In genomic region chr12:41286426-41286825, GRCh38 we compare ENCODE assay signal across 17 cellular contexts.
DNase-seq lines count a peak whose midpoint lies in the region; ATAC-seq and FAIRE-seq lines count a peak whose summit lies in the region.
"Had no signal": no experiment of that assay in that cellular context is flagged by ENCODE, and none has a peak within 500 bp of the region (broad histone marks: within the 10 kb centered on the region; RNA-seq: fewer than 3 reads in every experiment).

No MANE protein-coding gene starts in this region.

- no peak overlapping the region for H3K14ac ChIP-seq in trophoblast cell (ENCODE audit: low read length)

- no peak overlapping the region for H3K23ac ChIP-seq in trophoblast cell (ENCODE audit: low read length)

- H2BK5ac ChIP-seq in trophoblast cell (ENCODE audit: low read depth, low read length, poor library complexity): no peak overlapping the region

- ATAC-seq in GM21528 (IDR thresholded peaks at IDR 0.05; ENCODE audit: low FRiP score, unreplicated experiment) (no peak), HG03469 (IDR thresholded peaks at IDR 0.05; ENCODE audit: unreplicated experiment) (no peak), GM21390 (IDR thresholded peaks at IDR 0.05; ENCODE audit: unreplicated experiment) (no peak)
- ATAC-seq: naive thymus-derived CD4-positive, alpha-beta T cell; T-helper 17 cell had no signal

- no peak overlapping the region for H4K8ac ChIP-seq in trophoblast cell (ENCODE audit: low read depth, low read length)

- H3K27ac ChIP-seq in trophoblast cell (ENCODE audit: low read depth, low read length): no peak overlapping the region
- H3K27ac ChIP-seq: RWPE1, suprapubic skin had no signal

- H3K36me3 ChIP-seq in trophoblast cell (ENCODE audit: control insufficient read depth in 1 of 2, insufficient read depth in 2 of 2, low read length in 2 of 2): no peaks in the 10 kb centered on the region
- H3K36me3 ChIP-seq: suprapubic skin had no signal

- no peak overlapping the region for H2AFZ ChIP-seq in trophoblast cell (ENCODE audit: insufficient read depth, low read length, poor library complexity)

- no peaks in the 10 kb centered on the region for H3K9me3 ChIP-seq in trophoblast cell (ENCODE audit: insufficient read depth, low read depth, low read length)
- H3K9me3 ChIP-seq: suprapubic skin had no signal

- no peak overlapping the region for H3K18ac ChIP-seq in trophoblast cell (ENCODE audit: low read length)

- H3K4ac ChIP-seq in trophoblast cell (ENCODE audit: low read depth, low read length): no peak overlapping the region

- no peaks in the 10 kb centered on the region for H3K27me3 ChIP-seq in trophoblast cell (ENCODE audit: insufficient read depth, low read length)
- H3K27me3 ChIP-seq: suprapubic skin had no signal

- peak; percentile 94 for FAIRE-seq in islet of Langerhans (lab: Jason Lieb, UNC)

- DNase-seq in NCI-H82 (lab: John Stamatoyannopoulos, UW): peak; percentile 12
- no peak for DNase-seq in NCI-H82 treated with DMSO at 0.1 percent for 48 hours (lab: John Stamatoyannopoulos, UW; ENCODE audit: unreplicated experiment)
- peak; percentile 64 for DNase-seq in NCI-H510A (lab: John Stamatoyannopoulos, UW)
- DNase-seq in trophoblast cell: no peak
- DNase-seq: activated CD4-positive, alpha-beta T cell treated with anti-CD3 and anti-CD28 coated beads for 1 hour; CD8-positive, alpha-beta memory T cell; naive thymus-derived CD4-positive, alpha-beta T cell; NCI-H446; retina; stimulated activated CD4-positive, alpha-beta T cell treated with anti-CD3 and anti-CD28 coated beads, Interleukin-1b, Interleukin-23, amount 100 ng/mL, for 48 hours; T-helper 17 cell had no signal

- H2BK12ac ChIP-seq in trophoblast cell (ENCODE audit: low read length): no peak overlapping the region

- no peaks in the 10 kb centered on the region for H3K79me1 ChIP-seq in trophoblast cell (ENCODE audit: low read length)

- H3K9ac ChIP-seq in trophoblast cell (ENCODE audit: low read length): no peak overlapping the region

- H3K4me3 ChIP-seq in trophoblast cell (ENCODE audit: low read depth, low read length): no peak overlapping the region
- H3K4me3 ChIP-seq: suprapubic skin had no signal

- no CpG with 5 or more reads among the region's 1 CpG for WGBS in trophoblast cell (ENCODE audit: extremely low coverage, insufficient coverage, insufficient read length)

- H3K4me1 ChIP-seq in trophoblast cell (ENCODE audit: control insufficient read depth in 1 of 2, insufficient read depth in 2 of 2, low read length in 2 of 2): no peaks in the 10 kb centered on the region
- H3K4me1 ChIP-seq: suprapubic skin had no signal

- H4K12ac ChIP-seq in trophoblast cell (ENCODE audit: low read depth, low read length): no peak overlapping the region

- H3K79me2 ChIP-seq in trophoblast cell (ENCODE audit: control insufficient read depth, insufficient read depth, low read length, poor library complexity): no peaks in the 10 kb centered on the region

- H2AK5ac ChIP-seq in trophoblast cell (ENCODE audit: low read length): no peak overlapping the region

- no peak overlapping the region for H2BK120ac ChIP-seq in trophoblast cell (ENCODE audit: insufficient read depth, low read length, poor library complexity)

- no peak overlapping the region for H4K91ac ChIP-seq in trophoblast cell (ENCODE audit: low read depth, low read length)

- no peak overlapping the region for H3K4me2 ChIP-seq in trophoblast cell (ENCODE audit: low read length)

Comparison
In these comparisons a context has a peak if more than half of its experiments do, and no peak if none do; other contexts are left out.
1. DNase-seq: peak in NCI-H82 (single experiment) and NCI-H510A (single experiment); none in NCI-H82 treated with DMSO at 0.1 percent for 48 hours (single experiment) and trophoblast cell (0 of 2).